8 cellular contexts compared by ENCODE assay signal in genomic region chr22:25202290-25202921, GRCh38. TPM values are rescaled to one million over a fixed set of nuclear protein-coding genes. Genes with fewer than 3 reads are reported as not detected.
DNase-seq lines count a peak whose midpoint lies in the region; ATAC-seq and TF ChIP-seq lines count a peak whose summit lies in the region.

No MANE protein-coding gene starts in this region.

- H3K27me3 Mint-ChIP-seq in GM23338 (ENCODE audit: insufficient read depth, low read depth, poor library complexity) (peaks cover 6% of the 10 kb centered on the region), endothelial cell (ENCODE audit: unreplicated experiment) (peaks cover 2% of the 10 kb centered on the region)
- H3K27me3 Mint-ChIP-seq in activated CD8-positive, alpha-beta T cell treated with anti-CD3 and anti-CD28 coated beads, Interleukin-2, amount 10 ng/mL, durations not matched to agents 7 days and 5 days (ENCODE audit: low read depth): no peaks in the 10 kb centered on the region

- no peaks in the 10 kb centered on the region for H3K36me3 ChIP-seq in GM23338 (ENCODE audit: insufficient read depth)

- H3K27ac Mint-ChIP-seq in GM23338 (no peak overlapping the region), endothelial cell (ENCODE audit: unreplicated experiment) (no peak overlapping the region)
- H3K27ac Mint-ChIP-seq in activated CD8-positive, alpha-beta T cell treated with anti-CD3 and anti-CD28 coated beads, Interleukin-2, amount 10 ng/mL, durations not matched to agents 7 days and 5 days: no peak overlapping the region
- H3K27ac Mint-ChIP-seq in stimulated activated effector memory CD8-positive, alpha-beta T cell treated with anti-CD3 and anti-CD28 coated beads, Interleukin-12 subunit alpha, Interleukin-12 subunit beta, amount 100 ng/mL, for 72 hours: peak overlapping the region; percentile 54

- no peak overlapping the region for H3K27ac ChIP-seq in GM23338 (ENCODE audit: low read depth)

- no peaks in the 10 kb centered on the region for H4K20me1 ChIP-seq in GM23338 (replicated peaks; ENCODE audit: insufficient read depth)

- ATAC-seq in GM23338: peak; percentile 94
- ATAC-seq in activated CD8-positive, alpha-beta T cell treated with anti-CD3 and anti-CD28 coated beads, Interleukin-2, amount 10 ng/mL, durations not matched to agents 7 days and 5 days: peak; percentile 68
- peak; percentile 56 for ATAC-seq in stimulated activated effector memory CD8-positive, alpha-beta T cell treated with anti-CD3 and anti-CD28 coated beads, Interleukin-12 subunit alpha, Interleukin-12 subunit beta, amount 100 ng/mL, for 72 hours

- no peaks in the 10 kb centered on the region for H3K79me2 ChIP-seq in GM23338 (replicated peaks; ENCODE audit: insufficient read depth)

- H3K4me3 ChIP-seq in AG04449 (ENCODE audit: low read depth, low read length): no peak overlapping the region
- no peak overlapping the region for H3K4me3 ChIP-seq in GM23338

- H3K36me3 Mint-ChIP-seq in GM23338 (ENCODE audit: low read depth): no peaks in the 10 kb centered on the region; the same call in 2 of the 3 replicates
- no peaks in the 10 kb centered on the region for H3K36me3 Mint-ChIP-seq in activated CD8-positive, alpha-beta T cell treated with anti-CD3 and anti-CD28 coated beads, Interleukin-2, amount 10 ng/mL, durations not matched to agents 7 days and 5 days (ENCODE audit: low read depth)
- peaks cover 20% of the 10 kb centered on the region for H3K36me3 Mint-ChIP-seq in endothelial cell (ENCODE audit: low read depth, unreplicated experiment)
- H3K36me3 Mint-ChIP-seq in stimulated activated effector memory CD8-positive, alpha-beta T cell treated with anti-CD3 and anti-CD28 coated beads, Interleukin-12 subunit alpha, Interleukin-12 subunit beta, amount 100 ng/mL, for 72 hours: no peaks in the 10 kb centered on the region

- TF ChIP-seq CTCF in AG04449 (IDR thresholded peaks at IDR 0.05; ENCODE audit: insufficient read depth, low read length, missing control alignments) (peak; percentile 85), GM23338 (conservative IDR thresholded peaks at IDR 0.05; ENCODE audit: low read depth in 2 of 2) (peak; percentile 91 to 95), endothelial cell (IDR thresholded peaks at IDR 0.05; ENCODE audit: unreplicated experiment) (peak; percentile 78)

- POLR2A ChIA-PET in AG04449 (lab: Yijun Ruan, JAX): no interaction called here
- POLR2A ChIA-PET in activated CD8-positive, alpha-beta T cell treated with anti-CD3 and anti-CD28 coated beads, Interleukin-2, amount 10 ng/mL, durations not matched to agents 7 days and 5 days (lab: Charles Lee): interaction anchor here (0.6 kb wide), 2 partner anchors 66 to 448 kb away, joined by 3 to 4 read pairs; no protein-coding TSS in a partner anchor

- CTCF ChIA-PET in AG04449 (lab: Yijun Ruan, JAX): interaction anchor here (0.7 to 4.4 kb wide), 28 partner anchors 8 to 1165 kb away, joined by 3 to 30 read pairs (median 4); no protein-coding TSS in a partner anchor
- CTCF ChIA-PET in activated CD8-positive, alpha-beta T cell treated with anti-CD3 and anti-CD28 coated beads, Interleukin-2, amount 10 ng/mL, durations not matched to agents 7 days and 5 days (lab: Charles Lee): interaction anchor here (0.7 to 3.2 kb wide), 27 partner anchors 8 to 571 kb away, joined by 3 to 16 read pairs (median 3); no protein-coding TSS in a partner anchor

- H3K4me3 Mint-ChIP-seq in GM23338 (no peak overlapping the region), endothelial cell (ENCODE audit: unreplicated experiment) (no peak overlapping the region)
- H3K4me3 Mint-ChIP-seq in activated CD8-positive, alpha-beta T cell treated with anti-CD3 and anti-CD28 coated beads, Interleukin-2, amount 10 ng/mL, durations not matched to agents 7 days and 5 days: no peak overlapping the region
- H3K4me3 Mint-ChIP-seq in stimulated activated effector memory CD8-positive, alpha-beta T cell treated with anti-CD3 and anti-CD28 coated beads, Interleukin-12 subunit alpha, Interleukin-12 subunit beta, amount 100 ng/mL, for 72 hours: no peak overlapping the region

- H3F3A ChIP-seq in GM23338 (replicated peaks; ENCODE audit: low read depth): no peaks in the 10 kb centered on the region

- H3K27me3 ChIP-seq in GM23338 (ENCODE audit: insufficient read depth): no peaks in the 10 kb centered on the region

- H3K9me2 ChIP-seq in GM23338 (ENCODE audit: insufficient read depth): no peaks in the 10 kb centered on the region

- no peaks in the 10 kb centered on the region for H3K4me1 ChIP-seq in GM23338 (ENCODE audit: insufficient read depth)

- H3K9me3 Mint-ChIP-seq in GM23338: no peaks in the 10 kb centered on the region
- H3K9me3 Mint-ChIP-seq in activated CD8-positive, alpha-beta T cell treated with anti-CD3 and anti-CD28 coated beads, Interleukin-2, amount 10 ng/mL, durations not matched to agents 7 days and 5 days (ENCODE audit: insufficient read depth): no peaks in the 10 kb centered on the region
- H3K9me3 Mint-ChIP-seq in endothelial cell (ENCODE audit: unreplicated experiment): no peaks in the 10 kb centered on the region
- H3K9me3 Mint-ChIP-seq in stimulated activated effector memory CD8-positive, alpha-beta T cell treated with anti-CD3 and anti-CD28 coated beads, Interleukin-12 subunit alpha, Interleukin-12 subunit beta, amount 100 ng/mL, for 72 hours: no peaks in the 10 kb centered on the region

- no peak overlapping the region for H2AFZ ChIP-seq in GM23338

- H3K4me1 Mint-ChIP-seq in GM23338 (no peaks in the 10 kb centered on the region), endothelial cell (ENCODE audit: unreplicated experiment) (no peaks in the 10 kb centered on the region)
- H3K4me1 Mint-ChIP-seq in activated CD8-positive, alpha-beta T cell treated with anti-CD3 and anti-CD28 coated beads, Interleukin-2, amount 10 ng/mL, durations not matched to agents 7 days and 5 days (ENCODE audit: low read depth): peaks cover 19% of the 10 kb centered on the region
- peaks cover 5% of the 10 kb centered on the region for H3K4me1 Mint-ChIP-seq in stimulated activated effector memory CD8-positive, alpha-beta T cell treated with anti-CD3 and anti-CD28 coated beads, Interleukin-12 subunit alpha, Interleukin-12 subunit beta, amount 100 ng/mL, for 72 hours

- DNase-seq in AG04449 (ENCODE audit: low read depth, low spot score): peak; percentile 2
- peak; percentile 85 for DNase-seq in GM23338 (ENCODE audit: low spot score)
- DNase-seq in NCI-H69 (lab: John Stamatoyannopoulos, UW): peak; percentile 77
- DNase-seq in activated CD8-positive, alpha-beta T cell treated with anti-CD3 and anti-CD28 coated beads, Interleukin-2, amount 10 ng/mL, durations not matched to agents 7 days and 5 days: peak; percentile 70
- peak; percentile 80 for DNase-seq in endothelial cell (ENCODE audit: low spot score)
- peak; percentile 33 for DNase-seq in middle frontal gyrus (ENCODE audit: extremely low spot score, low spot score)
- DNase-seq in stimulated activated effector memory CD8-positive, alpha-beta T cell treated with anti-CD3 and anti-CD28 coated beads, Interleukin-12 subunit alpha, Interleukin-12 subunit beta, amount 100 ng/mL, for 72 hours (ENCODE audit: low spot score in 2 of 2): peak; percentile 50 to 80
- DNase-seq in NK-92 (lab: John Stamatoyannopoulos, UW; ENCODE audit: unreplicated experiment): no peak

- H3K4me2 ChIP-seq in GM23338: no peak overlapping the region

TF ChIP-seq in GM23338, 12 proteins besides CTCF, POLR2A, EP300 and RAD21 (continues in another document):
- no peak for TF ChIP-seq JUNB (IDR thresholded peaks at IDR 0.05; ENCODE audit: unreplicated experiment)
- TF ChIP-seq EZH2 (IDR thresholded peaks at IDR 0.05; ENCODE audit: low read depth, unreplicated experiment): no peak
- TF ChIP-seq POLR2AphosphoS5 (IDR thresholded peaks at IDR 0.05; ENCODE audit: low read depth): no peak
- no peak for TF ChIP-seq EZH2phosphoT487 (IDR thresholded peaks at IDR 0.05; ENCODE audit: unreplicated experiment)
- no peak for TF ChIP-seq ZNF114 (CRISPR knock-in tag; IDR thresholded peaks at IDR 0.05)
- no peak for TF ChIP-seq STAT1 (IDR thresholded peaks at IDR 0.05; ENCODE audit: unreplicated experiment)
- TF ChIP-seq ZNF331 (CRISPR knock-in tag; IDR thresholded peaks at IDR 0.05; ENCODE audit: low read depth): no peak
- TF ChIP-seq CREB1 (CRISPR knock-in tag; IDR thresholded peaks at IDR 0.05; ENCODE audit: low read depth): no peak
- TF ChIP-seq ETS1 (IDR thresholded peaks at IDR 0.05): no peak

RNA-seq across cellular contexts. Expression of gene CRYBB3, which starts 2.7 kb away (rescaled TPM):
- total RNA-seq in GM23338 (2014; rRNA removed; shearing (Covaris generic)): 0.28 TPM in 1 of 2 replicates, not detected in the other
- 0.52 TPM in 1 of 2 replicates, not detected in the other for polyA plus RNA-seq in GM23338 (2016; fragmentation: Nextera tagmentation; extraction: Ambion mirVana)
- not detected for total RNA-seq in activated CD8-positive, alpha-beta T cell treated with anti-CD3 and anti-CD28 coated beads, Interleukin-2, amount 10 ng/mL, durations not matched to agents 7 days and 5 days
- total RNA-seq in endothelial cell (ENCODE audit: unreplicated experiment): 0.97 TPM

RNA-seq across cellular contexts. Expression of gene CRYBB2, which starts 17.0 kb away (rescaled TPM):
- 1.0 TPM in 1 of 2 replicates, not detected in the other for total RNA-seq in GM23338 (2014; rRNA removed; shearing (Covaris generic))
- 0.26 TPM in 1 of 2 replicates, not detected in the other for polyA plus RNA-seq in GM23338 (2016; fragmentation: Nextera tagmentation; extraction: Ambion mirVana)
- not detected for total RNA-seq in activated CD8-positive, alpha-beta T cell treated with anti-CD3 and anti-CD28 coated beads, Interleukin-2, amount 10 ng/mL, durations not matched to agents 7 days and 5 days
- 1.9 TPM for total RNA-seq in endothelial cell (ENCODE audit: unreplicated experiment)
